In the genomic region with DNA sequence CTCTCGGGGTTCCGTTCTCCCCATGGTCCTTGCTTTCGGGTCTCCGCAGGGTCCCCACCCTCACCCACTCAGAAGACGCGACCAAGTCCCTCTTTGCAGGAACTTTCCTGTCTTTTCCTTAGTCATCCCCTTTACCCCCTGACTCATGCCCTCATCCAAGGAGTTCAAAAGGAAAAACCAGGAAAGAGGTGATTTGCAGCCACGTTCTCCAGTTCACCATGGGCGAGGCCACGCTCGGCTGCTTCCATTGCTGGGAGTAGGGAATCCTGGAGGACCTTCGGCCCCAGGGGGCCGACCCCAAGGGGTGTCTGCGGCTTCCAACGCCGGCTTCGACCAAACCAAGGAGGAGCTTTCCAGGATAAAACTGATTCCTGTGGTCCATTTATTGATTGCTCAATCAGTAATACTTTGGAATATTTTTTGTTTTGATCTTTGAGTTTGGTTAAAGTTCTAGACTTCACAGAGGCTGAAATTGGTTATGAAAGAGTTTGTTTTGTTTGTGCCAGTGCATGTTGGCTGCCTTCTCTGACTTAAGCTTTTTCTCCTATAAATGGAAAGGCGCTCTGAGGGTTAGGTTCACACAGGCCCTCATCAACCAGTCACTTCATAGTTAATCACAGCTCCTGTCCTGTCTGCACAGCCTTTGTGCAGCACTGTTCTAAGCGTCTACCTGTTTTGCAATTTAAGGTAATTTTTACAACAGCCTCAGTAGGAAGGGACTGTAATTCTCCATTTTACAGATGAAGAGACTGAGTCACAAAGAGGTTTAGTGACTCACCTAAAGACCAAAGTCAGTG, we compare ENCODE assay signal across 8 cellular contexts. TPM values are rescaled to one million over a fixed set of nuclear protein-coding genes. Genes with fewer than 3 reads are reported as not detected.
DNase-seq lines count a peak whose midpoint lies in the region; ATAC-seq, FAIRE-seq and TF ChIP-seq lines count a peak whose summit lies in the region.

No MANE protein-coding gene starts in this region.

- peak overlapping the region; percentile 77 to 92 for H3K27ac ChIP-seq in thoracic aorta

- peak overlapping the region; percentile 48 for H3K4me3 ChIP-seq in AG09309 (ENCODE audit: control insufficient read depth, low read depth, low read length)
- H3K4me3 ChIP-seq in bronchial epithelial cell (ENCODE audit: low read depth, low read length) = peak overlapping the region; percentile 74
- H3K4me3 ChIP-seq in thoracic aorta = peak overlapping the region; percentile 80

- TF ChIP-seq CTCF in AG09309 (IDR thresholded peaks at IDR 0.05; ENCODE audit: control insufficient read depth, insufficient read depth, low read depth, low read length, missing control alignments) = no peak
- TF ChIP-seq CTCF in bronchial epithelial cell (IDR thresholded peaks at IDR 0.05; ENCODE audit: insufficient read depth, low read length, severe bottlenecking) = no peak
- no peak for TF ChIP-seq CTCF in thoracic aorta (IDR thresholded peaks at IDR 0.05)

- DNase-seq in AG09309 (ENCODE audit: low read depth) = no peak
- DNase-seq in HK-2 (ENCODE audit: unreplicated experiment) = peak; percentile 45
- DNase-seq in bronchial epithelial cell (ENCODE audit: low read depth) = peak; percentile 76
- DNase-seq in left lobe of liver (ENCODE audit: low spot score) = no peak
- DNase-seq in thoracic aorta (ENCODE audit: low spot score) = no peak
- no peak for DNase-seq in activated gamma-delta T cell treated with Interleukin-2 at 50 U/mL for 16 hours
- no peak for DNase-seq in kidney glomerular epithelial cell (lab: John Stamatoyannopoulos, UW)

- ATAC-seq in left lobe of liver (peak; percentile 30), thoracic aorta (ENCODE audit: insufficient number of reproducible peaks, low FRiP score, low read depth) (peak; percentile 18), GM19351 (IDR thresholded peaks at IDR 0.05; ENCODE audit: unreplicated experiment) (no peak)

- H3K27me3 ChIP-seq in bronchial epithelial cell (ENCODE audit: control insufficient read depth, insufficient read depth, low read length) (no peaks in the 10 kb centered on the region), thoracic aorta (replicated peaks; ENCODE audit: insufficient read depth) (no peaks in the 10 kb centered on the region)

- peaks cover 9 to 45% of the 10 kb centered on the region in 2 donors for H3K4me1 ChIP-seq in thoracic aorta (ENCODE audit: control insufficient read depth in 1 of 2, low read depth in 2 of 2)

- FAIRE-seq in bronchial epithelial cell (lab: Jason Lieb, UNC) = no peak

- H3K36me3 ChIP-seq in bronchial epithelial cell (ENCODE audit: control insufficient read depth, insufficient read depth, low read length) (peaks cover 2% of the 10 kb centered on the region), thoracic aorta (no peaks in the 10 kb centered on the region)

- H3K9me3 ChIP-seq in thoracic aorta = no peaks in the 10 kb centered on the region

RNA-seq across cellular contexts. Expression of a gene that starts 0.8 kb away (rescaled TPM):
- total RNA-seq in bronchial epithelial cell (41.9 and 106 TPM in 2 replicates), left lobe of liver (1,121 TPM), thoracic aorta (100 to 1,000 TPM in 1 of 2 donors, 10 to 100 TPM in 1; 99.0 to 135 TPM)

Comparison
In these comparisons a context has a peak if more than half of its experiments do, and no peak if none do; other contexts are left out.
1. DNase-seq: peak in HK-2 (single experiment) and bronchial epithelial cell (single experiment); none in AG09309 (single experiment), left lobe of liver (single experiment), thoracic aorta (single experiment), activated gamma-delta T cell treated with Interleukin-2 at 50 U/mL for 16 hours (single experiment) and kidney glomerular epithelial cell (single experiment).
2. Peak in every context shown above with its lines, with median percentiles within 50 percentile points of each other: H3K4me3 ChIP-seq.